ENCODE assay signal across 8 cellular contexts in genomic region chr14:96502621-96503251, GRCh38. TPM values are rescaled to one million over a fixed set of nuclear protein-coding genes. Genes with fewer than 3 reads are reported as not detected.
DNase-seq lines count a peak whose midpoint lies in the region; ATAC-seq and TF ChIP-seq lines count a peak whose summit lies in the region.

No MANE protein-coding gene starts in this region.

- peaks cover 40% of the 10 kb centered on the region for H3K36me3 Mint-ChIP-seq in activated CD8-positive, alpha-beta T cell treated with anti-CD3 and anti-CD28 coated beads for 36 hours (ENCODE audit: low read depth)
- peaks cover 10% of the 10 kb centered on the region for H3K36me3 Mint-ChIP-seq in natural killer cell treated with Interleukin-12 subunit alpha and Interleukin-12 subunit beta and Interleukin-15 and Interleukin-18, amount 100 ng/mL, for 72 hours

- H3K36me3 ChIP-seq in HCT116 (ENCODE audit: control insufficient read depth in 1 of 2, insufficient read depth in 2 of 2, low read length in 2 of 2) (no peaks in the 10 kb centered on the region), MM.1S (replicated peaks; ENCODE audit: insufficient read depth, low read length) (no peaks in the 10 kb centered on the region), tibial artery (no peaks in the 10 kb centered on the region)

- no TSS peak for BruUV-seq in HCT116 (replicated peaks; lab: Mats Ljungman, UMichigan)

- H3K79me2 ChIP-seq in HCT116 (ENCODE audit: insufficient read depth, low read length) (peaks cover 66% of the 10 kb centered on the region), MM.1S (ENCODE audit: low read length) (peaks cover 54% of the 10 kb centered on the region)

- ATAC-seq in HCT116, result peak; percentile 51
- peak; percentile 40 for ATAC-seq in activated CD8-positive, alpha-beta T cell treated with anti-CD3 and anti-CD28 coated beads for 36 hours
- ATAC-seq in natural killer cell treated with Interleukin-12 subunit alpha and Interleukin-12 subunit beta and Interleukin-15 and Interleukin-18, amount 100 ng/mL, for 72 hours, result peak; percentile 64 to 67

- H3K4me1 Mint-ChIP-seq in activated CD8-positive, alpha-beta T cell treated with anti-CD3 and anti-CD28 coated beads for 36 hours (ENCODE audit: low read depth), result peaks cover 39% of the 10 kb centered on the region
- H3K4me1 Mint-ChIP-seq in natural killer cell treated with Interleukin-12 subunit alpha and Interleukin-12 subunit beta and Interleukin-15 and Interleukin-18, amount 100 ng/mL, for 72 hours (ENCODE audit: low read depth in 2 of 2), result peaks cover 38 to 39% of the 10 kb centered on the region in 2 donors

- H3K27ac Mint-ChIP-seq in activated CD8-positive, alpha-beta T cell treated with anti-CD3 and anti-CD28 coated beads for 36 hours, result peak overlapping the region; percentile 99
- peak overlapping the region; percentile 94 for H3K27ac Mint-ChIP-seq in natural killer cell treated with Interleukin-12 subunit alpha and Interleukin-12 subunit beta and Interleukin-15 and Interleukin-18, amount 100 ng/mL, for 72 hours

- peak overlapping the region; percentile 94 for H3K9ac ChIP-seq in HCT116 (ENCODE audit: low read length)
- peak overlapping the region; percentile 76 for H3K9ac ChIP-seq in MM.1S (ENCODE audit: low read length)

- RAD21 ChIA-PET in HCT116 (lab: Charles Lee; ENCODE audit: low non-redundant PET in 1 of 2, low total read pairs in 2 of 2, uncharacterized antibody in 2 of 2, unreplicated experiment in 2 of 2), result no interaction called here

- H3K4me2 ChIP-seq in HCT116 (ENCODE audit: low read length) (peak overlapping the region; percentile 91), MM.1S (ENCODE audit: low read depth, low read length) (peak overlapping the region; percentile 56)

- H3K27ac ChIP-seq in HCT116 (ENCODE audit: low read depth, low read length) (peak overlapping the region; percentile 83), MM.1S (ENCODE audit: low read length) (peak overlapping the region; percentile 52; the same call in 1 of the 2 replicates), tibial artery (peak overlapping the region; percentile 94 to 100)

- no peak for TF ChIP-seq POLR2A in HCT116 (IDR thresholded peaks at IDR 0.05; ENCODE audit: borderline replicate concordance, extremely low read depth, insufficient read depth, insufficient read length)

- CTCF ChIA-PET in HCT116 (lab: Charles Lee), result no interaction called here
- CTCF ChIA-PET in activated CD8-positive, alpha-beta T cell treated with anti-CD3 and anti-CD28 coated beads for 36 hours (lab: Charles Lee), result no interaction called here

- TF ChIP-seq CTCF in HCT116 (IDR thresholded peaks at IDR 0.05 in 2 of 3, conservative IDR thresholded peaks at IDR 0.05 in 1 of 3; ENCODE audit: borderline replicate concordance in 1 of 3, insufficient read depth in 1 of 3, low read depth in 2 of 3, low read length in 2 of 3) (no peak), MM.1S (IDR thresholded peaks at IDR 0.05; ENCODE audit: low read length) (no peak), fibroblast of villous mesenchyme (IDR thresholded peaks at IDR 0.05; ENCODE audit: insufficient read depth, low read depth, low read length) (no peak), tibial artery (IDR thresholded peaks at IDR 0.05) (no peak)
- no peak for TF ChIP-seq CTCF in activated CD8-positive, alpha-beta T cell treated with anti-CD3 and anti-CD28 coated beads for 36 hours (IDR thresholded peaks at IDR 0.05)

- peaks cover 13 to 33% of the 10 kb centered on the region in 2 experiments for H3K4me1 ChIP-seq in HCT116 (ENCODE audit: control insufficient read depth in 1 of 2, insufficient read depth in 2 of 2, low read length in 2 of 2)
- peaks cover 3% of the 10 kb centered on the region; the same call in 1 of the 2 replicates for H3K4me1 ChIP-seq in MM.1S (ENCODE audit: low read length)
- H3K4me1 ChIP-seq in tibial artery, result peaks cover 0 to 43% (median 19%) of the 10 kb centered on the region in 4 donors

- peaks cover 1% of the 10 kb centered on the region for H3K27me3 Mint-ChIP-seq in activated CD8-positive, alpha-beta T cell treated with anti-CD3 and anti-CD28 coated beads for 36 hours
- H3K27me3 Mint-ChIP-seq in natural killer cell treated with Interleukin-12 subunit alpha and Interleukin-12 subunit beta and Interleukin-15 and Interleukin-18, amount 100 ng/mL, for 72 hours, result peaks cover 9 to 22% of the 10 kb centered on the region in 2 donors

- H3F3A ChIP-seq in MM.1S (ENCODE audit: insufficient read depth, low read length), result no peaks in the 10 kb centered on the region

- TF ChIP-seq RAD21 in HCT116 (IDR thresholded peaks at IDR 0.05; ENCODE audit: low read depth), result no peak

- H3K27me3 ChIP-seq in HCT116 (ENCODE audit: insufficient read depth, low read length) (no peaks in the 10 kb centered on the region), MM.1S (replicated peaks; ENCODE audit: insufficient read depth, low read length) (no peaks in the 10 kb centered on the region), tibial artery (no peaks in the 10 kb centered on the region)

- POLR2A ChIA-PET in HCT116 (lab: Charles Lee), result no interaction called here
- POLR2A ChIA-PET in activated CD8-positive, alpha-beta T cell treated with anti-CD3 and anti-CD28 coated beads for 36 hours (lab: Charles Lee), result interaction anchor here (1.0 to 1.5 kb wide), 4 partner anchors 9 to 140 kb away, joined by 3 to 6 read pairs (median 4); partner anchors contain the start of gene ATG2B

- H3K9me2 ChIP-seq in HCT116 (ENCODE audit: insufficient read depth) (no peaks in the 10 kb centered on the region), MM.1S (replicated peaks; ENCODE audit: insufficient read depth, low read length) (no peaks in the 10 kb centered on the region)

- peak; percentile 29 for DNase-seq in activated CD8-positive, alpha-beta memory T cell treated with anti-CD3 and anti-CD28 coated beads, Interleukin-2, amount 50 U/mL, for 4 hours
- DNase-seq in activated CD8-positive, alpha-beta memory T cell treated with anti-CD3 and anti-CD28 coated beads, Interleukin-2, amount 50 U/mL, for 48 hours, result no peak
- no peak for DNase-seq in HCT116 (ENCODE audit: low read depth, low spot score)
- peak; percentile 8 for DNase-seq in MM.1S
- peak; percentile 31 for DNase-seq in activated CD8-positive, alpha-beta T cell treated with anti-CD3 and anti-CD28 coated beads for 36 hours
- DNase-seq in fibroblast of villous mesenchyme (ENCODE audit: low read depth), result peak; percentile 54
- DNase-seq in natural killer cell treated with Interleukin-12 subunit alpha and Interleukin-12 subunit beta and Interleukin-15 and Interleukin-18, amount 100 ng/mL, for 72 hours (ENCODE audit: low spot score), result no peak
- DNase-seq in tibial artery, result peak; percentile 54 to 78

- intact Hi-C loops in HCT116 (cut with micrococcal nuclease) (loop anchor here (2.0 to 10.0 kb wide), 2 partner anchors 32 to 138 kb away; partner anchors contain the start of genes ATG2B and GSKIP), tibial artery (cut with DNase I; ENCODE audit: low total_unique reads) (loop anchor here (2.0 to 5.0 kb wide), 2 partner anchors 140 to 460 kb away; partner anchors contain the start of genes ATG2B and GSKIP)
- intact Hi-C loops in activated CD8-positive, alpha-beta T cell treated with anti-CD3 and anti-CD28 coated beads for 36 hours (cut with micrococcal nuclease), result loop anchor here (5.0 kb wide), 1 partner anchor 140 kb away; the partner anchor contains the start of genes ATG2B and GSKIP

- H3K9me3 ChIP-seq in HCT116 (ENCODE audit: control insufficient read depth in 1 of 2, insufficient read depth in 1 of 2, low read depth in 1 of 2, low read length in 2 of 2) (no peaks in the 10 kb centered on the region), MM.1S (replicated peaks; ENCODE audit: insufficient read depth, low read length) (no peaks in the 10 kb centered on the region), tibial artery (no peaks in the 10 kb centered on the region)

- H3K4me3 ChIP-seq in HCT116 (replicated peaks in 1 of 2; ENCODE audit: low read depth in 1 of 2, low read length in 2 of 2) (peak overlapping the region; percentile 70 to 97), MM.1S (ENCODE audit: low read length) (peak overlapping the region; percentile 73), fibroblast of villous mesenchyme (ENCODE audit: low read depth, low read length) (peak overlapping the region; percentile 90), tibial artery (peak overlapping the region; percentile 80 to 100)

- H2AFZ ChIP-seq in HCT116 (ENCODE audit: low read depth, low read length, poor library complexity, severe bottlenecking), result no peak overlapping the region
- H2AFZ ChIP-seq in MM.1S (ENCODE audit: low read length), result no peak overlapping the region

- H4K20me1 ChIP-seq in HCT116 (ENCODE audit: insufficient read depth) (peaks cover 20% of the 10 kb centered on the region; the same call in 1 of the 2 replicates), MM.1S (ENCODE audit: insufficient read depth, low read length) (no peaks in the 10 kb centered on the region)

- H3K9me3 Mint-ChIP-seq in activated CD8-positive, alpha-beta T cell treated with anti-CD3 and anti-CD28 coated beads for 36 hours, result no peaks in the 10 kb centered on the region
- no peaks in the 10 kb centered on the region for H3K9me3 Mint-ChIP-seq in natural killer cell treated with Interleukin-12 subunit alpha and Interleukin-12 subunit beta and Interleukin-15 and Interleukin-18, amount 100 ng/mL, for 72 hours

- H3K4me3 Mint-ChIP-seq in activated CD8-positive, alpha-beta T cell treated with anti-CD3 and anti-CD28 coated beads for 36 hours, result peak overlapping the region; percentile 95
- H3K4me3 Mint-ChIP-seq in natural killer cell treated with Interleukin-12 subunit alpha and Interleukin-12 subunit beta and Interleukin-15 and Interleukin-18, amount 100 ng/mL, for 72 hours, result peak overlapping the region; percentile 95

TF ChIP-seq in HCT116, 20 proteins besides CTCF, POLR2A, EP300 and RAD21 (continues in another document):
- TF ChIP-seq ZFX (IDR thresholded peaks at IDR 0.05), result peak; percentile 36; the same call in 1 of the 2 replicates
- TF ChIP-seq, protein P1, sequence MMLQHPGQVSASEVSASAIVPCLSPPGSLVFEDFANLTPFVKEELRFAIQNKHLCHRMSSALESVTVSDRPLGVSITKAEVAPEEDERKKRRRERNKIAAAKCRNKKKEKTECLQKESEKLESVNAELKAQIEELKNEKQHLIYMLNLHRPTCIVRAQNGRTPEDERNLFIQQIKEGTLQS (IDR thresholded peaks at IDR 0.05), result no peak

RNA-seq across cellular contexts. Expression of gene PAPOLA, which starts 0.6 kb away (rescaled TPM):
- total RNA-seq in HCT116 (2021; ENCODE audit: unreplicated experiment) (223 TPM), fibroblast of villous mesenchyme (92.8 and 148 TPM in 2 replicates)
- polyA plus RNA-seq in HCT116 (2012), result 73.7 and 96.5 TPM in 2 replicates
- 100 to 1,000 TPM; 176 to 178 TPM for total RNA-seq in activated CD8-positive, alpha-beta T cell treated with anti-CD3 and anti-CD28 coated beads for 36 hours
- 100 to 1,000 TPM; 167 to 216 TPM for total RNA-seq in natural killer cell treated with Interleukin-12 subunit alpha and Interleukin-12 subunit beta and Interleukin-15 and Interleukin-18, amount 100 ng/mL, for 72 hours

Comparison
In these comparisons a context has a peak if more than half of its experiments do, and no peak if none do; other contexts are left out.
1. DNase-seq: peak in activated CD8-positive, alpha-beta memory T cell treated with anti-CD3 and anti-CD28 coated beads, Interleukin-2, amount 50 U/mL, for 4 hours (single experiment), MM.1S (single experiment), activated CD8-positive, alpha-beta T cell treated with anti-CD3 and anti-CD28 coated beads for 36 hours (single experiment), fibroblast of villous mesenchyme (single experiment) and tibial artery (2 of 2); none in activated CD8-positive, alpha-beta memory T cell treated with anti-CD3 and anti-CD28 coated beads, Interleukin-2, amount 50 U/mL, for 48 hours (single experiment), HCT116 (single experiment) and natural killer cell treated with Interleukin-12 subunit alpha and Interleukin-12 subunit beta and Interleukin-15 and Interleukin-18, amount 100 ng/mL, for 72 hours (single experiment).
2. Peak in every context shown above with its lines, with median percentiles within 50 percentile points of each other: ATAC-seq, H3K27ac ChIP-seq and H3K4me3 ChIP-seq.